Comparison of ENCODE assay signal across 8 cellular contexts in the genomic region with DNA sequence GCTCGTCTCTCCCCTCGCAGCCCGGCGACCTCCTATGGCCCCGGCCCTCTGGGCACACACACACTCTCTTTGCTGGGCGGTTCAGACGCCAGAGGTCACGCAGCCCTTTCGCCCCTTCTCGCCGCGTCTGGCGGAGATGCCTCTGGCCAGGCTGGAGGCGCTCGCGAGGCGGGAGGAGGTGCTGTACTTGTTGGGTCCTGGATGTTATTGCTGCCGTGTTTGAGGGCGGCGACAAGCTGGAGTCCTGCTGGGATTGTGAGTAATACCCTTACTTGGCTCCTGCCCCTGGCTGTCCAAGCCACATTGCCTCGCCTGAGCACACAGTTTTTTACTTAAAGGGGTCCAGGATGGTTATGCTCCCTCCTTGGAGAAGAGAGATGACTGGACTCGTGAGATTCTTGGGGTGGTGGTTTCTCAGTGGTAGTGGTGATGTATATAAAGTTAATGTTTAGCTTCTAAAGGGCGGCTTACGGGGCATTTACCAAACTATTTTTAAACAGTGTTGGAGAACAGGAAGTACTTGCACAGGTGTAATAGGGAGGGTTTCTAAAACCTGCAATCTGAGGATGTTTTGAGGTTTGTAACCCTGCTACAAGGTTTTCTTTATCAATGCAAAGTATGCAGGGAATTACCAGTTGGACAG. TPM values are rescaled to one million over a fixed set of nuclear protein-coding genes. Genes with fewer than 3 reads are reported as not detected.
DNase-seq lines count a peak whose midpoint lies in the region; ATAC-seq, FAIRE-seq and TF ChIP-seq lines count a peak whose summit lies in the region.

No MANE protein-coding gene starts in this region.

- peak; percentile 27 to 34; a peak in 2 of 5 replicates for TF ChIP-seq RAD21 in A549 (conservative IDR thresholded peaks at IDR 0.05 in 1 of 2, IDR thresholded peaks at IDR 0.05 in 1 of 2)

- WGBS in A549 (ENCODE audit: missing lambda C conversion rate), result 6% methylated on average over 12 of the region's 24 CpGs

- peak overlapping the region; percentile 82 for H3K4me3 ChIP-seq in A549

- no peak for TF ChIP-seq EP300 in A549 (IDR thresholded peaks at IDR 0.05)

- CTCF ChIA-PET in A549 (lab: Yijun Ruan, JAX), result interaction anchor here (0.8 to 2.2 kb wide), 12 partner anchors 8 to 232 kb away, joined by 3 to 12 read pairs (median 4); no protein-coding TSS in a partner anchor

- no peak; the same call in 2 of the 3 replicates for TF ChIP-seq CTCF in A549 (IDR thresholded peaks at IDR 0.05)

- DNase-seq in A549 (ENCODE audit: low read depth in 1 of 2, low spot score in 1 of 2), result peak; percentile 68 to 91
- peak; percentile 75 for DNase-seq in NCI-H2227 (lab: John Stamatoyannopoulos, UW; ENCODE audit: unreplicated experiment)
- DNase-seq in activated CD4-positive, CD25-positive, alpha-beta regulatory T cell treated with anti-CD3 and anti-CD28 coated beads, Interleukin-2, amount 50 U/mL, for 16 hours (ENCODE audit: low read depth, low spot score), result peak; percentile 30
- peak; percentile 85 for DNase-seq in kidney glomerular epithelial cell (lab: John Stamatoyannopoulos, UW)
- DNase-seq in stimulated activated CD4-positive, alpha-beta T cell treated with anti-CD3 and anti-CD28 coated beads, Interleukin-1b, Interleukin-23, amount 100 ng/mL, for 24 hours (ENCODE audit: low read depth in 4 of 4, low spot score in 1 of 4), result peak; percentile 19 to 45 (median 30)

- POLR2A ChIA-PET in A549 (lab: Yijun Ruan, JAX), result interaction anchor here (0.6 to 2.6 kb wide), 21 partner anchors 16 to 230 kb away, joined by 3 to 56 read pairs (median 5); a partner anchor contains a TSS

- no peak for FAIRE-seq in A549 (lab: Jason Lieb, UNC)

- peak overlapping the region; percentile 82 for H3K4me2 ChIP-seq in A549

- peaks cover 58% of the 10 kb centered on the region for H3K4me1 ChIP-seq in A549

- H3K9me3 ChIP-seq in A549, result no peaks in the 10 kb centered on the region

- peak overlapping the region; percentile 95 to 97 for H3K27ac ChIP-seq in A549
- H3K27ac ChIP-seq in cingulate gyrus (ENCODE audit: low read depth, low read length), result peak overlapping the region; percentile 85

- TF ChIP-seq POLR2A in A549 (IDR thresholded peaks at IDR 0.05; ENCODE audit: low read length), result no peak

- peak; percentile 84 to 86 for ATAC-seq in A549
- peak; percentile 30 for ATAC-seq in GM18858 (IDR thresholded peaks at IDR 0.05; ENCODE audit: unreplicated experiment)
- ATAC-seq in HG03066 (IDR thresholded peaks at IDR 0.05; ENCODE audit: low read depth, unreplicated experiment), result peak; percentile 61

TF ChIP-seq in A549, 52 proteins besides CTCF, POLR2A, EP300 and RAD21:
- TF ChIP-seq MAZ (IDR thresholded peaks at IDR 0.05; ENCODE audit: borderline replicate concordance, low read depth, low read length) (no peak), FOSL2 (IDR thresholded peaks at IDR 0.05) (no peak), FOSL2 (CRISPR knock-in tag; IDR thresholded peaks at IDR 0.05) (peak; percentile 42), JUN (IDR thresholded peaks at IDR 0.05) (peak in 1 of 2 experiments; percentile 3; a peak in 2 of 5 replicates), SMC3 (IDR thresholded peaks at IDR 0.05) (peak; percentile 30; the same call in 2 of the 3 replicates)
- TF ChIP-seq, protein P1, sequence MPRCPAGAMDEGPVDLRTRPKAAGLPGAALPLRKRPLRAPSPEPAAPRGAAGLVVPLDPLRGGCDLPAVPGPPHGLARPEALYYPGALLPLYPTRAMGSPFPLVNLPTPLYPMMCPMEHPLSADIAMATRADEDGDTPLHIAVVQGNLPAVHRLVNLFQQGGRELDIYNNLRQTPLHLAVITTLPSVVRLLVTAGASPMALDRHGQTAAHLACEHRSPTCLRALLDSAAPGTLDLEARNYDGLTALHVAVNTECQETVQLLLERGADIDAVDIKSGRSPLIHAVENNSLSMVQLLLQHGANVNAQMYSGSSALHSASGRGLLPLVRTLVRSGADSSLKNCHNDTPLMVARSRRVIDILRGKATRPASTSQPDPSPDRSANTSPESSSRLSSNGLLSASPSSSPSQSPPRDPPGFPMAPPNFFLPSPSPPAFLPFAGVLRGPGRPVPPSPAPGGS (IDR thresholded peaks at IDR 0.05), result no peak; the same call in 2 of the 3 replicates

RNA-seq across cellular contexts. Expression of a gene that starts 0.6 kb away (rescaled TPM):
- polyA plus RNA-seq in A549 (2011; rRNA removed) (37.3 and 50.7 TPM in 2 replicates), A549 (2017; fragmentation: RNase III; extraction: RNeasy Plus Mini Kit Qiagen cat#74134 plus additional on column Dnase treatment) (8.3 to 10.2 TPM (median 9.1 TPM) in 3 replicates)
- polyA plus RNA-seq in A549 (2012; cell fraction: cytosol; rRNA removed), result 3.6 and 3.9 TPM in 2 replicates
- 3.2 and 5.5 TPM in 2 replicates for polyA plus RNA-seq in A549 (2012; cell fraction: nucleus; rRNA removed)
- 21.1 and 23.7 TPM in 2 replicates for polyA minus RNA-seq in A549 (2011; rRNA and poly(A)+ RNA removed)

Comparison
In these comparisons a context has a peak if more than half of its experiments do, and no peak if none do; other contexts are left out.
1. Peak in every context shown above with its lines: DNase-seq, ATAC-seq, H3K4me3 ChIP-seq and H3K27ac ChIP-seq.
2. ATAC-seq: peak in every context shown above with its lines; median percentile 85 in A549; 61 in HG03066; 30 in GM18858.
3. DNase-seq: peak in every context shown above with its lines; median percentile 85 in kidney glomerular epithelial cell; 80 in A549; 75 in NCI-H2227; 30 in activated CD4-positive, CD25-positive, alpha-beta regulatory T cell treated with anti-CD3 and anti-CD28 coated beads, Interleukin-2, amount 50 U/mL, for 16 hours; 30 in stimulated activated CD4-positive, alpha-beta T cell treated with anti-CD3 and anti-CD28 coated beads, Interleukin-1b, Interleukin-23, amount 100 ng/mL, for 24 hours.